18 cellular contexts compared by ENCODE assay signal in the genomic region with DNA sequence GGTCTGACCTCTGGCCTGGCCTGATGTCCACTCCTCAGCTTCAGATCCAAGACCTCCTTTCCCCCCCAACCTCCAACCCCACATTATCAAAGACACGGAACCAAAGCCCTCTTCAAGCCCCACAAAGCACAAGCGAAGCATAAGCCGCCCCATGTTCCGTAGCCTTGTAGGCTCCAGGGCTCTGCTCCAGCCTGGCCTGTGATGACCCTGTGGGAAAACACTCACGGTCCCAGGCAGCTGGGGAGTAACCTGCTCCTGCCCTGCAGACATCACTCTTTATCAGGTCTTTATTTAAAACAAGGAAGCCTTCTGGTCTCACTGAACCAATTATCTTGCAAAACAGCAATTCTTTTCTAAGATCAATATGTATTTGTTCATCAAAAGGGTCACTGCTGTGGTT. TPM values are rescaled to one million over a fixed set of nuclear protein-coding genes. Genes with fewer than 3 reads are reported as not detected.
DNase-seq lines count a peak whose midpoint lies in the region; ATAC-seq and TF ChIP-seq lines count a peak whose summit lies in the region.
"Had no signal": no experiment of that assay in that cellular context is flagged by ENCODE, and none has a peak within 500 bp of the region (broad histone marks: within the 10 kb centered on the region; RNA-seq: fewer than 3 reads in every experiment).

No MANE protein-coding gene starts in this region.

- H3K4me1 ChIP-seq in right atrium auricular region (no peaks in the 10 kb centered on the region), osteoblast (ENCODE audit: insufficient read depth, low read length) (no peaks in the 10 kb centered on the region)
- H3K4me1 ChIP-seq: BE2C, HAP-1 had no signal

- H3K4me3 ChIP-seq in right atrium auricular region (no peak overlapping the region), osteoblast (ENCODE audit: insufficient read depth, low read length) (no peak overlapping the region)
- H3K4me3 ChIP-seq: HAP-1 had no signal

- H3K4me1 Mint-ChIP-seq in glutamatergic neuron (ENCODE audit: low read depth, unreplicated experiment), result peaks cover 22% of the 10 kb centered on the region

- no peak overlapping the region for H3K4me2 ChIP-seq in osteoblast (ENCODE audit: insufficient read depth, low read length)

- H3K79me2 ChIP-seq in osteoblast (ENCODE audit: insufficient read depth, low read length), result no peaks in the 10 kb centered on the region

- H3K4me3 Mint-ChIP-seq in glutamatergic neuron (ENCODE audit: unreplicated experiment), result peak overlapping the region; percentile 70
- H3K4me3 Mint-ChIP-seq: CD4-positive, CD25-positive, alpha-beta regulatory T cell; CD8-positive, alpha-beta memory T cell had no signal

- peak overlapping the region; percentile 48 for H3K27ac Mint-ChIP-seq in glutamatergic neuron (ENCODE audit: unreplicated experiment)
- H3K27ac Mint-ChIP-seq: CD4-positive, CD25-positive, alpha-beta regulatory T cell had no signal

- H3K36me3 Mint-ChIP-seq in glutamatergic neuron (ENCODE audit: unreplicated experiment), result no peaks in the 10 kb centered on the region
- H3K36me3 Mint-ChIP-seq: CD4-positive, CD25-positive, alpha-beta regulatory T cell; CD8-positive, alpha-beta memory T cell had no signal

- intact Hi-C loops in left ventricle myocardium superior (cut with micrococcal nuclease), result no loop called here

- H3K27me3 Mint-ChIP-seq in glutamatergic neuron (ENCODE audit: unreplicated experiment), result peaks cover 1% of the 10 kb centered on the region
- H3K27me3 Mint-ChIP-seq: CD8-positive, alpha-beta memory T cell had no signal

- H3K27me3 ChIP-seq in right atrium auricular region, result no peaks in the 10 kb centered on the region
- peaks cover 2% of the 10 kb centered on the region for H3K27me3 ChIP-seq in osteoblast (ENCODE audit: insufficient read depth, low read length)
- H3K27me3 ChIP-seq: BE2C had no signal

- no peaks in the 10 kb centered on the region for H3K9me3 ChIP-seq in right atrium auricular region
- no peaks in the 10 kb centered on the region for H3K9me3 ChIP-seq in osteoblast (ENCODE audit: low read depth, low read length)
- H3K9me3 ChIP-seq: BE2C, HAP-1 had no signal

- H3K36me3 ChIP-seq in right atrium auricular region (no peaks in the 10 kb centered on the region), osteoblast (ENCODE audit: insufficient read depth, low read length) (no peaks in the 10 kb centered on the region)
- H3K36me3 ChIP-seq: BE2C, HAP-1 had no signal

- TF ChIP-seq CTCF in right atrium auricular region (IDR thresholded peaks at IDR 0.05) (no peak), glutamatergic neuron (IDR thresholded peaks at IDR 0.05; ENCODE audit: partially characterized antibody, unreplicated experiment) (no peak), osteoblast (IDR thresholded peaks at IDR 0.05; ENCODE audit: extremely low read depth, low read depth, low read length) (no peak)

- H3K27ac ChIP-seq in right atrium auricular region (no peak overlapping the region), osteoblast (ENCODE audit: low read depth, low read length) (no peak overlapping the region)

- no peak overlapping the region for H2AFZ ChIP-seq in osteoblast (ENCODE audit: low read length)

- peaks cover 3% of the 10 kb centered on the region for H3K9me3 Mint-ChIP-seq in glutamatergic neuron (ENCODE audit: unreplicated experiment)
- H3K9me3 Mint-ChIP-seq: CD4-positive, CD25-positive, alpha-beta regulatory T cell; CD8-positive, alpha-beta memory T cell had no signal

- DNase-seq in left ventricle myocardium superior (peak; percentile 54), right atrium auricular region (ENCODE audit: low spot score) (no peak), glutamatergic neuron (peak; percentile 36), osteoblast (ENCODE audit: insufficient read length, low spot score, missing footprints) (peak; percentile 19), ureter (ENCODE audit: low spot score) (no peak)
- no peak for DNase-seq in activated CD8-positive, alpha-beta memory T cell treated with anti-CD3 and anti-CD28 coated beads, Interleukin-2, amount 50 U/mL, for 4 hours
- DNase-seq: ACHN; BE2C; C1 segment of cervical spinal cord; CD4-positive, CD25-positive, alpha-beta regulatory T cell; CD8-positive, alpha-beta memory T cell; COR-L47; DMS 273 treated with DMSO at 0.1 percent for 48 hours; DMS53; GDM1; GOT3 had no signal

- ATAC-seq in left ventricle myocardium superior (peak; percentile 85), GM19467 (IDR thresholded peaks at IDR 0.05; ENCODE audit: unreplicated experiment) (no peak)

- H4K20me1 ChIP-seq in osteoblast (ENCODE audit: insufficient read depth, low read length), result no peaks in the 10 kb centered on the region

RNA-seq across cellular contexts. Expression of gene WNK2, which starts 15.4 kb away (rescaled TPM):
- total RNA-seq in left ventricle myocardium superior (250 TPM), right atrium auricular region (100 to 1,000 TPM in 1 of 2 donors, 10 to 100 TPM in 1; 61.4 to 132 TPM), glutamatergic neuron (ENCODE audit: unreplicated experiment) (336 TPM), osteoblast (not detected in 2 replicates), ureter (40.0 TPM)

RNA-seq across cellular contexts. Expression of gene NINJ1, which starts 34.5 kb away (rescaled TPM):
- total RNA-seq in left ventricle myocardium superior (46.8 TPM), right atrium auricular region (10 to 100 TPM; 65.5 to 89.4 TPM), glutamatergic neuron (ENCODE audit: unreplicated experiment) (29.4 TPM), osteoblast (33.6 and 34.7 TPM in 2 replicates), ureter (32.1 TPM)

Comparison
In these comparisons a context has a peak if more than half of its experiments do, and no peak if none do; other contexts are left out.
1. DNase-seq: peak in left ventricle myocardium superior (single experiment), glutamatergic neuron (single experiment) and osteoblast (single experiment); none in right atrium auricular region (single experiment), activated CD8-positive, alpha-beta memory T cell treated with anti-CD3 and anti-CD28 coated beads, Interleukin-2, amount 50 U/mL, for 4 hours (single experiment) and ureter (single experiment).
2. RNA of gene WNK2, which starts 15.4 kb away (total RNA-seq): 336 TPM in glutamatergic neuron (single experiment), 250 TPM in left ventricle myocardium superior (single experiment), 61.4 to 132 TPM in right atrium auricular region and 40.0 TPM in ureter (single experiment); not detected in osteoblast; every median in the first group is over 10 times any median in the second.